ENCODE assay signal across 1 cellular context in the genomic region with DNA sequence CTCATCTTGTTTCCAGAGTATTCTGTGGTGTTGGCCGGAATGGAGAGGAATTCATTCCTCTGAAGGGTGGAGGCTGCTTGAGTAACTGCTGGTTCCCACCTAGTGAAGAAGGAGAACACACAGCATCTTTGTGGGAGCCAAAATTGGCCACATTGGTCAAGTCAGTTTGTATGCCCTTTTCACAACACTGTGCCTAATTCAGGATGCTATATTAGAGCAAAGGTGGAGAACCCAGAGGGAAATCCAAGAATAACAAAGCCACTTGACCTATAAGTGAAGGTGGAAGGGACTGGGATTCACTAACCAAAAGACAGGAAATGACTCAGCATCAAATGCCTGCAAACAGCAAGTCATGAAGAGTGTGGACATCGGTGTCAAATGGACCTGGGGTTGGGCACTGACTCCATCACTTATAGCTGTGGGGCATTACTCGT.
TF ChIP-seq lines count a peak whose summit lies in the region.

No MANE protein-coding gene starts in this region.

TF ChIP-seq in H1, 55 proteins besides CTCF, POLR2A, EP300 and RAD21:
- TF ChIP-seq TAF7 (optimal IDR thresholded peaks at IDR 0.05; ENCODE audit: borderline replicate concordance, low read depth, low read length) (no peak), CREB1 (IDR thresholded peaks at IDR 0.05) (no peak), CBX8 (IDR thresholded peaks at IDR 0.05; ENCODE audit: borderline replicate concordance, low read depth, low read length) (no peak), CBX5 (IDR thresholded peaks at IDR 0.05; ENCODE audit: low read depth, low read length) (no peak), BRCA1 (IDR thresholded peaks at IDR 0.05; ENCODE audit: low read depth, low read length) (no peak), NRF1 (IDR thresholded peaks at IDR 0.05; ENCODE audit: low read depth, low read length) (no peak), GABPA (IDR thresholded peaks at IDR 0.05; ENCODE audit: borderline replicate concordance, insufficient read depth, low read length) (no peak), KDM1A (IDR thresholded peaks at IDR 0.05; ENCODE audit: borderline replicate concordance, low read length) (no peak)
TF ChIP-seq in H1: peak in this region for 0.
